ENCODE assay signal across 7 cellular contexts in the genomic region with DNA sequence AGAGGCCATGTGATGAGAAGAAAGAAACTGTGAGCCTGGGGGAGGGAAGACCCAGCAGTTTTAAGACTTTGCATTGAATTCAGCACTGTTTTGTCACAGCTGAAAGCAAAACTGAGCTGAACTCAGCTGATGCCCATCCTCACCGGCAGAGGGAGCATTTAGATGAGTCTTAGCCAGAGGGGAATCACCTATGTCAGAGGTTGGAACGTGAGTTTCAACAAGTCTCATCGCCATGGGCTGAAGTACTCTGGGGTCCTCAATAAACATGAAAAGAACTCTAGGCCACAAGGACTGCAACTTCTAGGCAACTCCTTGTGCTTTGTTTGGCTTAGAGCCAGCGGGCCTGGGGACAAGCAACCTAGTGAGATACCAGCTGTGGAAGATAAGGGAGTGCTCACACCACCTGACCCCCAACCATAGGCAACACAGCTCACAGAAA.
DNase-seq lines count a peak whose midpoint lies in the region; ATAC-seq and TF ChIP-seq lines count a peak whose summit lies in the region.

No MANE protein-coding gene starts in this region.

- peak; percentile 97 for ATAC-seq in GM18499 (IDR thresholded peaks at IDR 0.05; ENCODE audit: insufficient read depth, unreplicated experiment)

- no peak overlapping the region for H3K4me3 ChIP-seq in HEK293 (ENCODE audit: low read depth, low read length)

- no peaks in the 10 kb centered on the region for H3K9me3 ChIP-seq in HEK293 (ENCODE audit: control insufficient read depth, insufficient read depth, low read depth, low read length)

- no peak overlapping the region for H3K27ac Mint-ChIP-seq in T-helper 2 cell treated with Interferon-gamma antibody and Interleukin-4, amounts not matched to agents 5 μg/mL and 100 μg/mL, for 36 hours
- peak overlapping the region in 1 of 5 experiments; percentile 59 for H3K27ac Mint-ChIP-seq in brain

- no peaks in the 10 kb centered on the region for H3K27me3 Mint-ChIP-seq in T-helper 2 cell treated with Interferon-gamma antibody and Interleukin-4, amounts not matched to agents 5 μg/mL and 100 μg/mL, for 36 hours (ENCODE audit: low read depth)
- H3K27me3 Mint-ChIP-seq in brain, result no peaks in the 10 kb centered on the region

- no peaks in the 10 kb centered on the region for H3K9me3 Mint-ChIP-seq in T-helper 2 cell treated with Interferon-gamma antibody and Interleukin-4, amounts not matched to agents 5 μg/mL and 100 μg/mL, for 36 hours
- peaks cover 6 to 42% (median 30%) of the 10 kb centered on the region in 5 experiments for H3K9me3 Mint-ChIP-seq in brain

- no peaks in the 10 kb centered on the region for H3K36me3 ChIP-seq in HEK293 (ENCODE audit: control insufficient read depth in 2 of 2, insufficient read depth in 1 of 2, low read length in 2 of 2)

- H3K36me3 Mint-ChIP-seq in T-helper 2 cell treated with Interferon-gamma antibody and Interleukin-4, amounts not matched to agents 5 μg/mL and 100 μg/mL, for 36 hours (ENCODE audit: low read depth), result no peaks in the 10 kb centered on the region
- no peaks in the 10 kb centered on the region for H3K36me3 Mint-ChIP-seq in brain

- DNase-seq in M059J (ENCODE audit: low read depth) (peak; percentile 59), kidney tubule cell (ENCODE audit: low spot score) (peak; percentile 58)
- DNase-seq in T-helper 2 cell treated with Interferon-gamma antibody and Interleukin-4, amounts not matched to agents 5 μg/mL and 100 μg/mL, for 36 hours (ENCODE audit: low spot score), result peak; percentile 29
- peak; percentile 30 to 41 for DNase-seq in stimulated activated CD4-positive, alpha-beta T cell treated with anti-CD3 and anti-CD28 coated beads, Interleukin-4, amount 100 ng/mL, for 4 hours

- H3K27ac ChIP-seq in HEK293 (ENCODE audit: extremely low read depth, low read depth, low read length), result no peak overlapping the region

- H3K4me1 Mint-ChIP-seq in T-helper 2 cell treated with Interferon-gamma antibody and Interleukin-4, amounts not matched to agents 5 μg/mL and 100 μg/mL, for 36 hours (ENCODE audit: low read depth), result peaks cover 5% of the 10 kb centered on the region
- peaks cover 8% of the 10 kb centered on the region for H3K4me1 Mint-ChIP-seq in brain

- no peaks in the 10 kb centered on the region for H3K4me1 ChIP-seq in HEK293 (ENCODE audit: control insufficient read depth, insufficient read depth, low read length)

- POLR2A ChIA-PET in HEK293 (lab: Yijun Ruan, JAX), result no interaction called here

- no peak for TF ChIP-seq CTCF in HEK293 (tag by site-specific recombination; IDR thresholded peaks at IDR 0.05)
- TF ChIP-seq CTCF in brain (conservative IDR thresholded peaks at IDR 0.05), result peak; percentile 63 to 77

- no peak overlapping the region for H3K4me3 Mint-ChIP-seq in T-helper 2 cell treated with Interferon-gamma antibody and Interleukin-4, amounts not matched to agents 5 μg/mL and 100 μg/mL, for 36 hours
- H3K4me3 Mint-ChIP-seq in brain, result no peak overlapping the region

- CTCF ChIA-PET in HEK293 (lab: Yijun Ruan, JAX), result interaction anchor here (0.5 to 3.3 kb wide), 10 partner anchors 9 to 1689 kb away, joined by 3 to 42 read pairs (median 4); no protein-coding TSS in a partner anchor

TF ChIP-seq in HEK293, 187 proteins besides CTCF, POLR2A, EP300 and RAD21:
- TF ChIP-seq ZNF530 (tag by site-specific recombination; IDR thresholded peaks at IDR 0.05; ENCODE audit: low read depth) (no peak), ZNF654 (tag by site-specific recombination; IDR thresholded peaks at IDR 0.05; ENCODE audit: low read depth) (peak; percentile 42), SCRT1 (tag by site-specific recombination; IDR thresholded peaks at IDR 0.05; ENCODE audit: borderline replicate concordance) (0 out of 2 replicates have a peak, but pooled peaks have one; percentile 34), MZF1 (tag by site-specific recombination; IDR thresholded peaks at IDR 0.05; ENCODE audit: borderline replicate concordance) (no peak), SCRT2 (tag by site-specific recombination; IDR thresholded peaks at IDR 0.05) (0 out of 2 replicates have a peak, but pooled peaks have one; percentile 18), ZNF561 (tag by site-specific recombination; IDR thresholded peaks at IDR 0.05; ENCODE audit: borderline replicate concordance) (no peak)
